Comparison of ENCODE assay signal across 9 cellular contexts in the genomic region with DNA sequence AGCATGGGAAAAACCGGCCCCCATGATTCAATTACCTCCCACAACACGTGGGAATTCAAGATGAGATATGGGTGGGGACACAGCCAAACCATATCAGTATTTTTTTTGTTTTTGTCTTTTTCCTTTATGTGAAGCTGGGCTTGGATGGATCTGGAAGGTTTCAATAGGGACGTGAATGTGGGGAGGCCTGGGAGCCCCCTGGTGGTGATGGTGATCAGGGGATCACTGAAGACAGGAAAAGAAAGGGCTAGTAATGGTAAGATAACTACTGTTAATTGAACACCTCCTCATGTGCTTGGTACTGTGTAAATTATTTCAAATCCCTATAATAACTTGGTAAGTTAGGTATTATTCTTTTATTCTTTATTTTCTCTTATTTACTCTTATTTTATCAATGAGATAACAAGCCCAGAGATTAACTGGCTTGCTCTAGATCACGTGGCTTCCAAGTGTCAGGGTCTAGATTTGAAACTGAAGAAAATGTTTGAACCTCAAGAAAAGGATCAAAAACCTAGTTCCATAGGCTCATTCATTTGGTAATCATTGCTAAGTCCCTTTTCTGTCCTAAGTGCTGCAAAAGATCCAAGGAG.
DNase-seq lines count a peak whose midpoint lies in the region; ATAC-seq, FAIRE-seq and TF ChIP-seq lines count a peak whose summit lies in the region.
"Had no signal": no experiment of that assay in that cellular context is flagged by ENCODE, and none has a peak within 500 bp of the region (broad histone marks: within the 10 kb centered on the region; RNA-seq: fewer than 3 reads in every experiment).

No MANE protein-coding gene starts in this region.

- H3K27me3 Mint-ChIP-seq in naive thymus-derived CD4-positive, alpha-beta T cell: peaks cover 0 to 4% (median 0%) of the 10 kb centered on the region in 5 donors

- no peak overlapping the region for H3K9ac ChIP-seq in GM23248

- no peaks in the 10 kb centered on the region for H3K9me2 ChIP-seq in GM23248 (ENCODE audit: insufficient read depth)

- no peaks in the 10 kb centered on the region for H3K36me3 ChIP-seq in BJ (ENCODE audit: control insufficient read depth, insufficient read depth, low read length)
- no peaks in the 10 kb centered on the region for H3K36me3 ChIP-seq in GM23248 (ENCODE audit: low read depth)
- no peaks in the 10 kb centered on the region for H3K36me3 ChIP-seq in naive thymus-derived CD4-positive, alpha-beta T cell (ENCODE audit: control insufficient read depth in 2 of 3, insufficient read depth in 3 of 3, low read length in 3 of 3)

- in situ Hi-C loops in GM23248 (cut with MboI): no loop called here

- H2AFZ ChIP-seq in GM23248: no peak overlapping the region

- no peaks in the 10 kb centered on the region for H3K9me3 ChIP-seq in GM23248 (ENCODE audit: low read depth)
- H3K9me3 ChIP-seq in naive thymus-derived CD4-positive, alpha-beta T cell (ENCODE audit: control insufficient read depth in 2 of 3, low read length in 3 of 3): no peaks in the 10 kb centered on the region

- no peak overlapping the region for H3K27ac ChIP-seq in GM23248
- no peak overlapping the region for H3K27ac ChIP-seq in naive thymus-derived CD4-positive, alpha-beta T cell (ENCODE audit: low read depth, low read length)

- H3F3A ChIP-seq in GM23248 (ENCODE audit: insufficient read depth): no peaks in the 10 kb centered on the region

- intact Hi-C loops in naive thymus-derived CD4-positive, alpha-beta T cell (cut with micrococcal nuclease): no loop called here

- no peak for ATAC-seq in naive thymus-derived CD4-positive, alpha-beta T cell
- ATAC-seq in HG03520 (IDR thresholded peaks at IDR 0.05; ENCODE audit: unreplicated experiment): no peak

- no peak for FAIRE-seq in GM19239 (lab: Jason Lieb, UNC)

- CTCF ChIA-PET in BJ (lab: Yijun Ruan, JAX): interaction anchor here (0.6 to 2.3 kb wide), 10 partner anchors 10 to 433 kb away, joined by 3 to 23 read pairs (median 4); no protein-coding TSS in a partner anchor
- CTCF ChIA-PET in naive thymus-derived CD4-positive, alpha-beta T cell (lab: Charles Lee): interaction anchor here (1.3 kb wide), 1 partner anchor 431 kb away, joined by 6 read pairs; no protein-coding TSS in a partner anchor

- TF ChIP-seq CTCF in BJ (IDR thresholded peaks at IDR 0.05; ENCODE audit: insufficient read depth, low read depth, low read length): peak; percentile 79

- H3K4me3 Mint-ChIP-seq in naive thymus-derived CD4-positive, alpha-beta T cell: no peak overlapping the region
- H3K4me3 Mint-ChIP-seq: IgD-negative memory B cell had no signal

- no peaks in the 10 kb centered on the region for H4K20me1 ChIP-seq in GM23248 (ENCODE audit: insufficient read depth)

- H3K27me3 ChIP-seq in BJ (ENCODE audit: control insufficient read depth, insufficient read depth, low read length) (no peaks in the 10 kb centered on the region), GM23248 (replicated peaks; ENCODE audit: insufficient read depth) (no peaks in the 10 kb centered on the region)
- H3K27me3 ChIP-seq in naive thymus-derived CD4-positive, alpha-beta T cell (ENCODE audit: control insufficient read depth in 2 of 2, insufficient read depth in 2 of 2, low read length in 2 of 2): no peaks in the 10 kb centered on the region

- H3K4me1 ChIP-seq in GM23248 (ENCODE audit: insufficient read depth): no peaks in the 10 kb centered on the region
- H3K4me1 ChIP-seq in naive thymus-derived CD4-positive, alpha-beta T cell (ENCODE audit: control insufficient read depth in 2 of 2, insufficient read depth in 2 of 2, low read length in 2 of 2): no peaks in the 10 kb centered on the region

- POLR2A ChIA-PET in BJ (lab: Charles Lee): no interaction called here
- POLR2A ChIA-PET in naive thymus-derived CD4-positive, alpha-beta T cell (lab: Charles Lee): no interaction called here

- H3K9me3 Mint-ChIP-seq in naive thymus-derived CD4-positive, alpha-beta T cell: peaks cover 0 to 1% (median 0%) of the 10 kb centered on the region in 11 donors

- H3K4me1 Mint-ChIP-seq in naive thymus-derived CD4-positive, alpha-beta T cell: no peaks in the 10 kb centered on the region
- H3K4me1 Mint-ChIP-seq: IgD-negative memory B cell had no signal

- H3K4me3 ChIP-seq in BJ (ENCODE audit: low read depth, low read length): no peak overlapping the region
- no peak overlapping the region for H3K4me3 ChIP-seq in GM23248
- no peak overlapping the region for H3K4me3 ChIP-seq in naive thymus-derived CD4-positive, alpha-beta T cell (ENCODE audit: low read length)

- no peak overlapping the region for H3K4me2 ChIP-seq in GM23248 (ENCODE audit: unreplicated experiment)

- 52% methylated on average over 4 of the region's 4 CpGs for WGBS in GM23248 (ENCODE audit: low coverage in 1 of 2, low lambda C conversion rate in 2 of 2, missing lambda C conversion rate in 2 of 2), 2 experiments

- no peak overlapping the region for H3K27ac Mint-ChIP-seq in naive thymus-derived CD4-positive, alpha-beta T cell
- H3K27ac Mint-ChIP-seq: IgD-negative memory B cell had no signal

- DNase-seq in BJ (ENCODE audit: low read depth): no peak
- DNase-seq in GM23248: peak; percentile 61
- peak; percentile 33 for DNase-seq in SKM-1 (lab: John Stamatoyannopoulos, UW; ENCODE audit: unreplicated experiment)
- peak; percentile 35 for DNase-seq in germinal center (ENCODE audit: low spot score)
- DNase-seq in stimulated activated CD8-positive, alpha-beta memory T cell treated with anti-CD3 and anti-CD28 coated beads, Interleukin-4, amount 100 ng/mL, for 48 hours: peak; percentile 43
- no peak for DNase-seq in GM19239 (ENCODE audit: insufficient read length, low spot score)
- no peak for DNase-seq in naive thymus-derived CD4-positive, alpha-beta T cell

- no peaks in the 10 kb centered on the region for H3K79me2 ChIP-seq in GM23248 (ENCODE audit: insufficient read depth)

- H3K36me3 Mint-ChIP-seq in naive thymus-derived CD4-positive, alpha-beta T cell: no peaks in the 10 kb centered on the region
- H3K36me3 Mint-ChIP-seq: IgD-negative memory B cell had no signal

Comparison
In these comparisons a context has a peak if more than half of its experiments do, and no peak if none do; other contexts are left out.
1. DNase-seq: peak in GM23248 (single experiment), SKM-1 (single experiment), germinal center (single experiment) and stimulated activated CD8-positive, alpha-beta memory T cell treated with anti-CD3 and anti-CD28 coated beads, Interleukin-4, amount 100 ng/mL, for 48 hours (single experiment); none in BJ (single experiment), GM19239 (single experiment) and naive thymus-derived CD4-positive, alpha-beta T cell (0 of 9).